1 cellular context compared by ENCODE assay signal in the genomic region with DNA sequence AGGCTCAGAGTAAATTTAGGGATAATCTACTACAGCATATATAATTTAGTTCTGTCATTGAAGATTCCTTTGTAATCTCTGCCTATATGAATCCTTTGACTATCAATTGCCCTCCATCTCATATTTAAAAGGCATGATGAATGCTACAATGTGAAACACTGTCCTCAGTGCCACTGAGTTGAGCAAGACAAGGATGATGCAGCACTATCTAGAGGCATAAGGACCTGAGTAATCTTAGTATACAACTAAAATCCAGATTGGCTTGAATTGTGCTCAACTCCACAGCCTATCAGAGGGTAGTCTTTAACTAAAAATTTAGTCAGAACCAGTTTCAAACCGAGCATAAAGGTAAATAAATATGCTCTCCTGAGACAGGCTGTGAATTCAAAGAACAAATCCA.
TF ChIP-seq lines count a peak whose summit lies in the region.

No MANE protein-coding gene starts in this region.

TF ChIP-seq in GM12878, 131 proteins besides CTCF, POLR2A, EP300 and RAD21:
- TF ChIP-seq, protein P1, sequence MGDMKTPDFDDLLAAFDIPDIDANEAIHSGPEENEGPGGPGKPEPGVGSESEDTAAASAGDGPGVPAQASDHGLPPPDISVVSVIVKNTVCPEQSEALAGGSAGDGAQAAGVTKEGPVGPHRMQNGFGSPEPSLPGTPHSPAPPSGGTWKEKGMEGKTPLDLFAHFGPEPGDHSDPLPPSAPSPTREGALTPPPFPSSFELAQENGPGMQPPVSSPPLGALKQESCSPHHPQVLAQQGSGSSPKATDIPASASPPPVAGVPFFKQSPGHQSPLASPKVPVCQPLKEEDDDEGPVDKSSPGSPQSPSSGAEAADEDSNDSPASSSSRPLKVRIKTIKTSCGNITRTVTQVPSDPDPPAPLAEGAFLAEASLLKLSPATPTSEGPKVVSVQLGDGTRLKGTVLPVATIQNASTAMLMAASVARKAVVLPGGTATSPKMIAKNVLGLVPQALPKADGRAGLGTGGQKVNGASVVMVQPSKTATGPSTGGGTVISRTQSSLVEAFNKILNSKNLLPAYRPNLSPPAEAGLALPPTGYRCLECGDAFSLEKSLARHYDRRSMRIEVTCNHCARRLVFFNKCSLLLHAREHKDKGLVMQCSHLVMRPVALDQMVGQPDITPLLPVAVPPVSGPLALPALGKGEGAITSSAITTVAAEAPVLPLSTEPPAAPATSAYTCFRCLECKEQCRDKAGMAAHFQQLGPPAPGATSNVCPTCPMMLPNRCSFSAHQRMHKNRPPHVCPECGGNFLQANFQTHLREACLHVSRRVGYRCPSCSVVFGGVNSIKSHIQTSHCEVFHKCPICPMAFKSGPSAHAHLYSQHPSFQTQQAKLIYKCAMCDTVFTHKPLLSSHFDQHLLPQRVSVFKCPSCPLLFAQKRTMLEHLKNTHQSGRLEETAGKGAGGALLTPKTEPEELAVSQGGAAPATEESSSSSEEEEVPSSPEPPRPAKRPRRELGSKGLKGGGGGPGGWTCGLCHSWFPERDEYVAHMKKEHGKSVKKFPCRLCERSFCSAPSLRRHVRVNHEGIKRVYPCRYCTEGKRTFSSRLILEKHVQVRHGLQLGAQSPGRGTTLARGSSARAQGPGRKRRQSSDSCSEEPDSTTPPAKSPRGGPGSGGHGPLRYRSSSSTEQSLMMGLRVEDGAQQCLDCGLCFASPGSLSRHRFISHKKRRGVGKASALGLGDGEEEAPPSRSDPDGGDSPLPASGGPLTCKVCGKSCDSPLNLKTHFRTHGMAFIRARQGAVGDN (IDR thresholded peaks at IDR 0.05), result no peak
- TF ChIP-seq EGR1 (IDR thresholded peaks at IDR 0.05; ENCODE audit: borderline replicate concordance in 1 of 2, low read depth in 2 of 2, low read length in 2 of 2) (no peak), CEBPB (IDR thresholded peaks at IDR 0.05; ENCODE audit: borderline replicate concordance in 1 of 2, low read depth in 2 of 2, low read length in 2 of 2) (no peak), GATAD2B (conservative IDR thresholded peaks at IDR 0.05; ENCODE audit: low read depth) (no peak), ZBTB11 (CRISPR knock-in tag; IDR thresholded peaks at IDR 0.05) (no peak), SRF (IDR thresholded peaks at IDR 0.05; ENCODE audit: low read depth in 2 of 2, low read length in 2 of 2) (no peak), RELA (IDR thresholded peaks at IDR 0.05; ENCODE audit: borderline replicate concordance, partially characterized antibody) (no peak), NFYA (IDR thresholded peaks at IDR 0.05; ENCODE audit: borderline replicate concordance, low read depth, low read length) (no peak)
- TF ChIP-seq, protein P2, sequence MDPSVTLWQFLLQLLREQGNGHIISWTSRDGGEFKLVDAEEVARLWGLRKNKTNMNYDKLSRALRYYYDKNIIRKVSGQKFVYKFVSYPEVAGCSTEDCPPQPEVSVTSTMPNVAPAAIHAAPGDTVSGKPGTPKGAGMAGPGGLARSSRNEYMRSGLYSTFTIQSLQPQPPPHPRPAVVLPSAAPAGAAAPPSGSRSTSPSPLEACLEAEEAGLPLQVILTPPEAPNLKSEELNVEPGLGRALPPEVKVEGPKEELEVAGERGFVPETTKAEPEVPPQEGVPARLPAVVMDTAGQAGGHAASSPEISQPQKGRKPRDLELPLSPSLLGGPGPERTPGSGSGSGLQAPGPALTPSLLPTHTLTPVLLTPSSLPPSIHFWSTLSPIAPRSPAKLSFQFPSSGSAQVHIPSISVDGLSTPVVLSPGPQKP (IDR thresholded peaks at IDR 0.05; ENCODE audit: low read depth, low read length), result no peak
TF ChIP-seq in GM12878: peak in this region for 0.
